Comparison of ENCODE assay signal across 22 cellular contexts in the genomic region with DNA sequence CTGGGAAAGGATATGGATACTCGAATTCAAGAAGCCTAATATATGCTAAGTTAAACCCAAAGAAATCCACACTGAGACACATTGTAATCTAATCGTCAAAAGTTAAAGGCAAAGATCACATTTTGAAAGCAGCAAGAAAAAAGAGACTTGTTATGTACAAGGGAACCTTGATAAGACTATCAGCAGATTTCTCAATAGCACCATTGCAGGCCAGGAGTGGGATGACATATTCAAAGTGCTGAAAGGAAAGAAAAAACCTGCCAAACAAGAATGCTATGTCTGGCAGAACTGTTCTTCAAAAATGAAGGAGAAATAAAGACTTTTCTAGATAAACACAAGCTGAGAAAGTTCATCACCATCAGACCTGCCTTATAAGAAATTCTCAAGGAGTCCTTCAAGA.
DNase-seq lines count a peak whose midpoint lies in the region; ATAC-seq, FAIRE-seq and TF ChIP-seq lines count a peak whose summit lies in the region.
"Had no signal": no experiment of that assay in that cellular context is flagged by ENCODE, and none has a peak within 500 bp of the region (broad histone marks: within the 10 kb centered on the region; RNA-seq: fewer than 3 reads in every experiment).

No MANE protein-coding gene starts in this region.

- H3K4me1 ChIP-seq in K562 (replicated peaks in 1 of 2; ENCODE audit: control insufficient read depth in 2 of 2, insufficient read depth in 2 of 2, low read length in 2 of 2), result no peaks in the 10 kb centered on the region
- H3K4me1 ChIP-seq: Peyer's patch, SJSA1 had no signal

- no peaks in the 10 kb centered on the region for H3K4me1 Mint-ChIP-seq in activated CD4-positive, alpha-beta T cell treated with anti-CD3 and anti-CD28 coated beads, Interleukin-2, amount 10 ng/mL, durations not matched to agents 24 days and 14 days

- no peak for TF ChIP-seq RAD21 in K562 (CRISPR knock-in tag; conservative IDR thresholded peaks at IDR 0.05 in 1 of 2, IDR thresholded peaks at IDR 0.05 in 1 of 2)

- ATAC-seq in K562, result no peak
- ATAC-seq in GM18505 (IDR thresholded peaks at IDR 0.05; ENCODE audit: unreplicated experiment), result no peak
- ATAC-seq: HepG2 had no signal

- POLR2A ChIA-PET in K562 (lab: Yijun Ruan, JAX), result no interaction called here

- no peaks in the 10 kb centered on the region for H3K27me3 ChIP-seq in K562 (ENCODE audit: control insufficient read depth in 2 of 2, insufficient read depth in 2 of 2, low read length in 2 of 2)
- H3K27me3 ChIP-seq: Peyer's patch, SJSA1 had no signal

- no peaks in the 10 kb centered on the region for H3K36me3 ChIP-seq in K562 (ENCODE audit: control insufficient read depth, insufficient read depth, low read length)
- H3K36me3 ChIP-seq: Peyer's patch, SJSA1 had no signal

- in situ Hi-C loops in K562 (cut with MboI), result no loop called here

- no peak overlapping the region for H3K9ac ChIP-seq in K562 (ENCODE audit: insufficient read depth in 1 of 2, low read depth in 2 of 2, low read length in 2 of 2)
- H3K9ac ChIP-seq: KMS-11 had no signal

- CTCF ChIA-PET in K562 (lab: Yijun Ruan, JAX; ENCODE audit: low intra/inter-chr PET ratio), result no interaction called here

- no peaks in the 10 kb centered on the region for H4K20me1 ChIP-seq in K562 (replicated peaks; ENCODE audit: control insufficient read depth, insufficient read depth, low read length)

- WGBS in K562 (ENCODE audit: insufficient coverage, low coverage, missing lambda C conversion rate), result 0% methylated on average over 2 of the region's 2 CpGs

- H3K27ac Mint-ChIP-seq in activated CD4-positive, alpha-beta T cell treated with anti-CD3 and anti-CD28 coated beads, Interleukin-2, amount 10 ng/mL, durations not matched to agents 24 days and 14 days, result no peak overlapping the region

- peaks cover 22% of the 10 kb centered on the region for H3K9me3 Mint-ChIP-seq in activated CD4-positive, alpha-beta T cell treated with anti-CD3 and anti-CD28 coated beads, Interleukin-2, amount 10 ng/mL, durations not matched to agents 24 days and 14 days

- no peak overlapping the region for H3K4me2 ChIP-seq in K562 (ENCODE audit: insufficient read depth, low read length)
- H3K4me2 ChIP-seq: KMS-11 had no signal

- no peaks in the 10 kb centered on the region for H3K9me3 ChIP-seq in K562 (replicated peaks; ENCODE audit: control insufficient read depth, insufficient read depth, low read depth, low read length)

- H2AFZ ChIP-seq in K562 (ENCODE audit: low read depth, low read length), result no peak overlapping the region

- H3K4me3 Mint-ChIP-seq in activated CD4-positive, alpha-beta T cell treated with anti-CD3 and anti-CD28 coated beads, Interleukin-2, amount 10 ng/mL, durations not matched to agents 24 days and 14 days, result no peak overlapping the region

- no peak for TF ChIP-seq EP300 in K562 (IDR thresholded peaks at IDR 0.05; ENCODE audit: low read length)

- intact Hi-C loops in K562 (cut with micrococcal nuclease), result no loop called here
- intact Hi-C loops in activated CD4-positive, alpha-beta T cell treated with anti-CD3 and anti-CD28 coated beads, Interleukin-2, amount 10 ng/mL, durations not matched to agents 24 days and 14 days (cut with micrococcal nuclease), result no loop called here

- no peaks in the 10 kb centered on the region for H3K9me1 ChIP-seq in K562 (ENCODE audit: control insufficient read depth, insufficient read depth, low read length)

- H3K4me3 ChIP-seq in K562, result no peak overlapping the region
- H3K4me3 ChIP-seq: Peyer's patch, SJSA1 had no signal

- BruUV-seq in K562 (replicated peaks; lab: Mats Ljungman, UMichigan), result no TSS peak

- H3K36me3 Mint-ChIP-seq in activated CD4-positive, alpha-beta T cell treated with anti-CD3 and anti-CD28 coated beads, Interleukin-2, amount 10 ng/mL, durations not matched to agents 24 days and 14 days (ENCODE audit: low read depth), result no peaks in the 10 kb centered on the region

- H3K27ac ChIP-seq in K562 (ENCODE audit: extremely low read depth, low read depth, low read length), result no peak overlapping the region
- H3K27ac ChIP-seq: 22Rv1, C4-2B, KMS-11, Peyer's patch, SJSA1 had no signal

- FAIRE-seq in K562 (lab: Jason Lieb, UNC), result no peak
- FAIRE-seq: HepG2 had no signal

- DNase-seq in DMS 273 (lab: John Stamatoyannopoulos, UW; ENCODE audit: unreplicated experiment) (peak; percentile 6), DMS 273 treated with DMSO at 0.1 percent for 48 hours (lab: John Stamatoyannopoulos, UW) (no peak), LHCN-M2 (ENCODE audit: low read depth) (peak; percentile 10), K562 (ENCODE audit: extremely low read depth in 1 of 4, low spot score in 3 of 4) (no peak), iPS DF 4.7 (ENCODE audit: extremely low read depth, low spot score) (peak; percentile 2), NCI-H2107 treated with DMSO at 0.1 percent for 48 hours (lab: John Stamatoyannopoulos, UW; ENCODE audit: unreplicated experiment) (no peak)
- no peak for DNase-seq in activated CD4-positive, alpha-beta T cell treated with anti-CD3 and anti-CD28 coated beads, Interleukin-2, amount 10 ng/mL, durations not matched to agents 24 days and 14 days
- DNase-seq: AML-193, GDM1, MM.1S, NCI-H1092, NCI-H146, NCI-H2081, NCI-H345, NCI-H524 treated with DMSO at 0.1 percent for 48 hours, Peyer's patch had no signal

- no peaks in the 10 kb centered on the region for H3K79me2 ChIP-seq in K562 (ENCODE audit: control insufficient read depth, insufficient read depth, low read length)

- no peak for TF ChIP-seq CTCF in K562 (IDR thresholded peaks at IDR 0.05 in 2 of 3, conservative IDR thresholded peaks at IDR 0.05 in 1 of 3; ENCODE audit: insufficient read depth in 2 of 3, low read depth in 1 of 3, low read length in 3 of 3)

- no peaks in the 10 kb centered on the region for H3K27me3 Mint-ChIP-seq in activated CD4-positive, alpha-beta T cell treated with anti-CD3 and anti-CD28 coated beads, Interleukin-2, amount 10 ng/mL, durations not matched to agents 24 days and 14 days

- TF ChIP-seq POLR2A in K562 (conservative IDR thresholded peaks at IDR 0.05) (no peak), GM18505 (IDR thresholded peaks at IDR 0.05; ENCODE audit: borderline replicate concordance, extremely low read depth, insufficient read depth, insufficient read length) (no peak)

TF ChIP-seq in K562, 482 proteins besides CTCF, POLR2A, EP300 and RAD21:
- TF ChIP-seq HLTF (IDR thresholded peaks at IDR 0.05) (no peak), KDM2B (CRISPR knock-in tag; IDR thresholded peaks at IDR 0.05) (no peak), SIX5 (IDR thresholded peaks at IDR 0.05; ENCODE audit: borderline replicate concordance in 1 of 2, insufficient read depth in 1 of 2, low read depth in 1 of 2, low read length in 2 of 2) (no peak), JUN (IDR thresholded peaks at IDR 0.05; ENCODE audit: borderline replicate concordance, low read depth, low read length) (no peak), JUN (CRISPR knock-in tag; IDR thresholded peaks at IDR 0.05; ENCODE audit: borderline replicate concordance) (no peak), NCOA1 (IDR thresholded peaks at IDR 0.05; ENCODE audit: low read depth) (no peak), ZNF212 (CRISPR knock-in tag; IDR thresholded peaks at IDR 0.05) (no peak), ZNF707 (CRISPR knock-in tag; conservative IDR thresholded peaks at IDR 0.05) (peak; percentile 79), TRIM28 (IDR thresholded peaks at IDR 0.05) (peak; percentile 54; the same call in 1 of the 2 replicates), CBX5 (IDR thresholded peaks at IDR 0.05; ENCODE audit: borderline replicate concordance, low read depth) (peak; percentile 72; the same call in 1 of the 2 replicates), MEF2D (tag; conservative IDR thresholded peaks at IDR 0.05; ENCODE audit: low read depth) (no peak), NCOA6 (IDR thresholded peaks at IDR 0.05) (no peak)
- TF ChIP-seq, protein P1, sequence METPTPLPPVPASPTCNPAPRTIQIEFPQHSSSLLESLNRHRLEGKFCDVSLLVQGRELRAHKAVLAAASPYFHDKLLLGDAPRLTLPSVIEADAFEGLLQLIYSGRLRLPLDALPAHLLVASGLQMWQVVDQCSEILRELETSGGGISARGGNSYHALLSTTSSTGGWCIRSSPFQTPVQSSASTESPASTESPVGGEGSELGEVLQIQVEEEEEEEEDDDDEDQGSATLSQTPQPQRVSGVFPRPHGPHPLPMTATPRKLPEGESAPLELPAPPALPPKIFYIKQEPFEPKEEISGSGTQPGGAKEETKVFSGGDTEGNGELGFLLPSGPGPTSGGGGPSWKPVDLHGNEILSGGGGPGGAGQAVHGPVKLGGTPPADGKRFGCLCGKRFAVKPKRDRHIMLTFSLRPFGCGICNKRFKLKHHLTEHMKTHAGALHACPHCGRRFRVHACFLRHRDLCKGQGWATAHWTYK (CRISPR knock-in tag; IDR thresholded peaks at IDR 0.05), result no peak

Comparison
In these comparisons a context has a peak if more than half of its experiments do, and no peak if none do; other contexts are left out.
1. DNase-seq: peak in DMS 273 (single experiment), LHCN-M2 (single experiment) and iPS DF 4.7 (single experiment); none in DMS 273 treated with DMSO at 0.1 percent for 48 hours (single experiment), K562 (0 of 4), activated CD4-positive, alpha-beta T cell treated with anti-CD3 and anti-CD28 coated beads, Interleukin-2, amount 10 ng/mL, durations not matched to agents 24 days and 14 days (single experiment) and NCI-H2107 treated with DMSO at 0.1 percent for 48 hours (single experiment).